ENCODE assay signal across 13 cellular contexts in the genomic region with DNA sequence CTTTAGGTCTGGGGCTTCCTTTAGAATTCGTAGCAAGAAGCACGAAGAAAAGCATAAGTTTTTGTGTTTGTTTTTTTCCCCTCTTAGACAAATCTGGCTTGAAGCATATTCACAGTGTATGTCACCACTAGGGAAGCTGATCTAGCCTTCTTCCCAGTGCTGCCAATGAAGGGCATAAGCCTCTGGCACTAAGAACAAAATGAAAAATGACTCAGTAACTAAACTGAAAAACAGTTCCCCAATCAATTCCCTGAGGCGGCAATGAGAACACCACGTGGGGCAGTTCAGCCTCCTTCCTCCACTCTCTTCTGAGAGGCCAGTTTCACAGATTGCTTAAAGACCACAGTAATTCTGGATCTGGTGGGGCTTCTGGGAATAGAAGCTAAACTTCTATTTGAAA.
DNase-seq lines count a peak whose midpoint lies in the region; ATAC-seq and TF ChIP-seq lines count a peak whose summit lies in the region.
"Had no signal": no experiment of that assay in that cellular context is flagged by ENCODE, and none has a peak within 500 bp of the region (broad histone marks: within the 10 kb centered on the region; RNA-seq: fewer than 3 reads in every experiment).

No MANE protein-coding gene starts in this region.

- H3K4me3 ChIP-seq in SK-N-MC (0 out of 2 replicates have a peak overlapping the region, but pooled peaks have one; percentile 17), fibroblast of mammary gland (ENCODE audit: control insufficient read depth, low read depth, low read length) (no peak overlapping the region), mucosa of descending colon (no peak overlapping the region)
- H3K4me3 ChIP-seq: gastrocnemius medialis, skin epidermis had no signal

- H3K27ac ChIP-seq in SK-N-MC, result peak overlapping the region; percentile 75
- H3K27ac ChIP-seq: gastrocnemius medialis, skin epidermis had no signal

- H3K36me3 ChIP-seq in SK-N-MC (ENCODE audit: insufficient read depth, low read length), result no peaks in the 10 kb centered on the region
- H3K36me3 ChIP-seq in mucosa of descending colon (ENCODE audit: low read depth), result no peaks in the 10 kb centered on the region
- H3K36me3 ChIP-seq: gastrocnemius medialis had no signal

- no peaks in the 10 kb centered on the region for H3K4me1 ChIP-seq in mucosa of descending colon (ENCODE audit: low read depth)
- H3K4me1 ChIP-seq: gastrocnemius medialis had no signal

- intact Hi-C loops in mucosa of descending colon (cut with DNase I, micrococcal nuclease), result no loop called here

- ATAC-seq in mucosa of descending colon, result no peak

- no peak for TF ChIP-seq CTCF in fibroblast of mammary gland (conservative IDR thresholded peaks at IDR 0.05; ENCODE audit: control insufficient read depth, insufficient read depth, low read depth, low read length)
- TF ChIP-seq CTCF in mucosa of descending colon (IDR thresholded peaks at IDR 0.05), result no peak

- DNase-seq in GM03348 (ENCODE audit: low spot score) (peak; percentile 23), SK-N-MC (ENCODE audit: low read depth, low spot score) (no peak), fibroblast of mammary gland (ENCODE audit: low read depth) (peak; percentile 53), putamen (ENCODE audit: low spot score) (peak; percentile 19), D341Med (ENCODE audit: low spot score) (no peak), DMS114 treated with DMSO at 0.1 percent for 48 hours (lab: John Stamatoyannopoulos, UW; ENCODE audit: unreplicated experiment) (no peak), mucosa of descending colon (no peak)
- DNase-seq: activated B cell treated with CpG ODN at 0.5 μM for 24 hours; activated effector memory CD4-positive, alpha-beta T cell treated with anti-CD3 and anti-CD28 coated beads, Interleukin-2, amount 50 U/mL, for 16 hours; aorta; stimulated activated naive CD4-positive, alpha-beta T cell had no signal

- no peak overlapping the region for H3K9ac ChIP-seq in SK-N-MC (ENCODE audit: insufficient read length)

- H3K9me3 ChIP-seq in SK-N-MC (ENCODE audit: low read depth, low read length) (no peaks in the 10 kb centered on the region), mucosa of descending colon (no peaks in the 10 kb centered on the region)
- H3K9me3 ChIP-seq: gastrocnemius medialis had no signal

Comparison
In these comparisons a context has a peak if more than half of its experiments do, and no peak if none do; other contexts are left out.
1. DNase-seq: peak in GM03348 (single experiment), fibroblast of mammary gland (single experiment) and putamen (single experiment); none in SK-N-MC (single experiment), D341Med (single experiment), DMS114 treated with DMSO at 0.1 percent for 48 hours (single experiment) and mucosa of descending colon (0 of 3).